24 cellular contexts compared by ENCODE assay signal in genomic region chr2:134164306-134164705, GRCh38.
"Had no signal": no experiment of that assay in that cellular context is flagged by ENCODE, and none has a peak within 500 bp of the region (broad histone marks: within the 10 kb centered on the region; RNA-seq: fewer than 3 reads in every experiment).

No MANE protein-coding gene starts in this region.

- H3K4me3 Mint-ChIP-seq: activated CD4-positive, alpha-beta memory T cell treated with anti-CD3 and anti-CD28 coated beads for 36 hours; activated CD4-positive, alpha-beta T cell treated with anti-CD3 and anti-CD28 coated beads, Interleukin-2, amount 10 ng/mL, durations not matched to agents 7 days and 5 days; activated T-cell treated with anti-CD3 and anti-CD28 coated beads, Interleukin-2, amount 50 U/mL, for 72 hours; brain; T-cell had no signal

- ATAC-seq: Panc1, Right ventricle myocardium inferior, T-cell had no signal

- H3K9me3 Mint-ChIP-seq: activated CD4-positive, alpha-beta memory T cell treated with anti-CD3 and anti-CD28 coated beads for 36 hours; activated CD4-positive, alpha-beta T cell treated with anti-CD3 and anti-CD28 coated beads, Interleukin-2, amount 10 ng/mL, durations not matched to agents 7 days and 5 days; brain; T-cell had no signal

- H3K36me3 Mint-ChIP-seq: activated CD4-positive, alpha-beta memory T cell treated with anti-CD3 and anti-CD28 coated beads for 36 hours; brain had no signal

- DNase-seq: activated CD4-positive, alpha-beta memory T cell treated with anti-CD3 and anti-CD28 coated beads for 36 hours; activated CD4-positive, alpha-beta T cell treated with anti-CD3 and anti-CD28 coated beads, Interleukin-2, amount 10 ng/mL, durations not matched to agents 7 days and 5 days; activated CD4-positive, CD25-positive, alpha-beta regulatory T cell; activated CD8-positive, alpha-beta memory T cell treated with anti-CD3 and anti-CD28 coated beads, Interleukin-2, amount 50 U/mL, for 4 hours; activated naive CD4-positive, alpha-beta T cell treated with anti-CD3 and anti-CD28 coated beads, Interleukin-2, amount 50 U/mL, for 16 hours; activated T-cell treated with anti-CD3 and anti-CD28 coated beads, Interleukin-2, amount 50 U/mL, for 72 hours; amygdala; KG1; NCI-H1048; NCI-H146; NCI-H1930; NCI-H2171 treated with DMSO at 0.1 percent for 48 hours; NCI-H226; NCI-H526 treated with DMSO at 0.1 percent for 48 hours; NCI-H82; NK-92 treated with Interleukin-12 subunit alpha and Interleukin-12 subunit beta, amount 100 ng/mL, for 24 hours; OCI-M1; RPMI8226; T-cell had no signal

- H3K27ac Mint-ChIP-seq: activated CD4-positive, alpha-beta memory T cell treated with anti-CD3 and anti-CD28 coated beads for 36 hours; activated CD4-positive, alpha-beta T cell treated with anti-CD3 and anti-CD28 coated beads, Interleukin-2, amount 10 ng/mL, durations not matched to agents 7 days and 5 days; activated T-cell treated with anti-CD3 and anti-CD28 coated beads, Interleukin-2, amount 50 U/mL, for 72 hours had no signal

- H3K27me3 Mint-ChIP-seq: activated CD4-positive, alpha-beta memory T cell treated with anti-CD3 and anti-CD28 coated beads for 36 hours; activated CD4-positive, alpha-beta T cell treated with anti-CD3 and anti-CD28 coated beads, Interleukin-2, amount 10 ng/mL, durations not matched to agents 7 days and 5 days; brain; T-cell had no signal

- H3K4me3 ChIP-seq: SK-N-MC had no signal

- H3K27ac ChIP-seq: SK-N-MC, VCaP had no signal
